Comparison of ENCODE assay signal across 13 cellular contexts in genomic region chr9:118643118-118643517, GRCh38.
DNase-seq lines count a peak whose midpoint lies in the region; ATAC-seq and TF ChIP-seq lines count a peak whose summit lies in the region.
"Had no signal": no experiment of that assay in that cellular context is flagged by ENCODE, and none has a peak within 500 bp of the region (broad histone marks: within the 10 kb centered on the region; RNA-seq: fewer than 3 reads in every experiment).

No MANE protein-coding gene starts in this region.

- TF ChIP-seq POLR2A in erythroblast (IDR thresholded peaks at IDR 0.05; ENCODE audit: low read length): no peak

- H3K27me3 Mint-ChIP-seq in activated T-helper 1 cell treated with anti-CD3 and anti-CD28 coated beads, Interleukin-12 subunit alpha, Interleukin-12 subunit beta, Interleukin-2, Interleukin-4 antibody, amounts not matched to agents 30 ng/mL and 10 ng/mL and 1 ng/mL, durations not matched to agents 14 hours and 24 hours and 36 hours (ENCODE audit: insufficient read depth): no peaks in the 10 kb centered on the region
- H3K27me3 Mint-ChIP-seq: activated naive CD8-positive, alpha-beta T cell treated with anti-CD3 and anti-CD28 coated beads, Interleukin-2, amount 50 U/mL, for 24 hours had no signal

- no peaks in the 10 kb centered on the region for H3K4me1 ChIP-seq in PC-3 (ENCODE audit: insufficient read depth, low read length)
- H3K4me1 ChIP-seq: parathyroid adenoma, suprapubic skin had no signal

- H3K27ac Mint-ChIP-seq in activated T-helper 1 cell treated with anti-CD3 and anti-CD28 coated beads, Interleukin-12 subunit alpha, Interleukin-12 subunit beta, Interleukin-2, Interleukin-4 antibody, amounts not matched to agents 30 ng/mL and 10 ng/mL and 1 ng/mL, durations not matched to agents 14 hours and 24 hours and 36 hours: no peak overlapping the region
- H3K27ac Mint-ChIP-seq: activated naive CD8-positive, alpha-beta T cell treated with anti-CD3 and anti-CD28 coated beads, Interleukin-2, amount 50 U/mL, for 24 hours had no signal

- POLR2A ChIA-PET in PC-3 (lab: Charles Lee; ENCODE audit: unreplicated experiment): no interaction called here

- H3F3A ChIP-seq in PC-3 (ENCODE audit: low read length, unreplicated experiment): no peaks in the 10 kb centered on the region

- intact Hi-C loops in PC-3 (cut with micrococcal nuclease): no loop called here
- intact Hi-C loops in activated T-helper 1 cell treated with anti-CD3 and anti-CD28 coated beads, Interleukin-12 subunit alpha, Interleukin-12 subunit beta, Interleukin-2, Interleukin-4 antibody, amounts not matched to agents 30 ng/mL and 10 ng/mL and 1 ng/mL, durations not matched to agents 14 hours and 24 hours and 36 hours (cut with micrococcal nuclease): no loop called here

- H3K4me3 ChIP-seq in PC-3 (ENCODE audit: low read length): no peak overlapping the region
- H3K4me3 ChIP-seq: suprapubic skin had no signal

- no peaks in the 10 kb centered on the region for H3K4me1 Mint-ChIP-seq in activated T-helper 1 cell treated with anti-CD3 and anti-CD28 coated beads, Interleukin-12 subunit alpha, Interleukin-12 subunit beta, Interleukin-2, Interleukin-4 antibody, amounts not matched to agents 30 ng/mL and 10 ng/mL and 1 ng/mL, durations not matched to agents 14 hours and 24 hours and 36 hours (ENCODE audit: low read depth)
- H3K4me1 Mint-ChIP-seq: activated naive CD8-positive, alpha-beta T cell treated with anti-CD3 and anti-CD28 coated beads, Interleukin-2, amount 50 U/mL, for 24 hours had no signal

- H3K9me2 ChIP-seq in PC-3 (replicated peaks; ENCODE audit: low read length): no peaks in the 10 kb centered on the region

- H3K9ac ChIP-seq in PC-3 (ENCODE audit: low read length): no peak overlapping the region
- H3K9ac ChIP-seq: parathyroid adenoma had no signal

- no peak overlapping the region for H3K27ac ChIP-seq in PC-3 (ENCODE audit: low read length)
- H3K27ac ChIP-seq: C4-2B, parathyroid adenoma, suprapubic skin had no signal

- peaks cover 34% of the 10 kb centered on the region for H3K9me3 Mint-ChIP-seq in activated T-helper 1 cell treated with anti-CD3 and anti-CD28 coated beads, Interleukin-12 subunit alpha, Interleukin-12 subunit beta, Interleukin-2, Interleukin-4 antibody, amounts not matched to agents 30 ng/mL and 10 ng/mL and 1 ng/mL, durations not matched to agents 14 hours and 24 hours and 36 hours

- no peaks in the 10 kb centered on the region for H4K20me1 ChIP-seq in PC-3 (ENCODE audit: low read length)

- CTCF ChIA-PET in PC-3 (lab: Charles Lee): no interaction called here

- H3K4me3 Mint-ChIP-seq in activated T-helper 1 cell treated with anti-CD3 and anti-CD28 coated beads, Interleukin-12 subunit alpha, Interleukin-12 subunit beta, Interleukin-2, Interleukin-4 antibody, amounts not matched to agents 30 ng/mL and 10 ng/mL and 1 ng/mL, durations not matched to agents 14 hours and 24 hours and 36 hours: no peak overlapping the region
- H3K4me3 Mint-ChIP-seq: activated naive CD8-positive, alpha-beta T cell treated with anti-CD3 and anti-CD28 coated beads, Interleukin-2, amount 50 U/mL, for 24 hours had no signal

- peak; percentile 86 for DNase-seq in ELR (ENCODE audit: low read depth)
- DNase-seq in PC-3: peak; percentile 1
- DNase-seq in epidermal melanocyte (ENCODE audit: insufficient read length, low spot score): peak; percentile 20
- DNase-seq in myocyte (ENCODE audit: low read depth): peak; percentile 98
- no peak for DNase-seq in ureter (ENCODE audit: low spot score)
- DNase-seq in erythroblast (lab: John Stamatoyannopoulos, UW): no peak
- no peak for DNase-seq in activated T-helper 1 cell treated with anti-CD3 and anti-CD28 coated beads, Interleukin-12 subunit alpha, Interleukin-12 subunit beta, Interleukin-2, Interleukin-4 antibody, amounts not matched to agents 30 ng/mL and 10 ng/mL and 1 ng/mL, durations not matched to agents 14 hours and 24 hours and 36 hours (ENCODE audit: low spot score)
- DNase-seq: activated naive CD8-positive, alpha-beta T cell treated with anti-CD3 and anti-CD28 coated beads, Interleukin-2, amount 50 U/mL, for 24 hours; NCI-H1092 had no signal

- no peaks in the 10 kb centered on the region for H3K79me2 ChIP-seq in PC-3 (ENCODE audit: low read length)
- H3K79me2 ChIP-seq: parathyroid adenoma had no signal

- no peaks in the 10 kb centered on the region for H3K9me3 ChIP-seq in PC-3 (ENCODE audit: low read length)

- no peaks in the 10 kb centered on the region for H3K36me3 ChIP-seq in PC-3 (ENCODE audit: low read depth, low read length)
- H3K36me3 ChIP-seq: suprapubic skin had no signal

- H2AFZ ChIP-seq in PC-3 (ENCODE audit: low read length): no peak overlapping the region
- H2AFZ ChIP-seq: parathyroid adenoma had no signal

- TF ChIP-seq CTCF in PC-3 (conservative IDR thresholded peaks at IDR 0.05; ENCODE audit: low read depth, low read length): no peak

- ATAC-seq in PC-3 (no peak), GM21423 (IDR thresholded peaks at IDR 0.05; ENCODE audit: unreplicated experiment) (no peak)
- ATAC-seq: activated naive CD8-positive, alpha-beta T cell treated with anti-CD3 and anti-CD28 coated beads, Interleukin-2, amount 50 U/mL, for 24 hours had no signal

- no peaks in the 10 kb centered on the region for H3K27me3 ChIP-seq in PC-3 (ENCODE audit: low read length)
- H3K27me3 ChIP-seq: suprapubic skin had no signal

- BruUV-seq in PC-3 (replicated peaks; lab: Mats Ljungman, UMichigan): no TSS peak

- no peak overlapping the region for H3K4me2 ChIP-seq in PC-3 (ENCODE audit: low read length)

- H3K36me3 Mint-ChIP-seq in activated T-helper 1 cell treated with anti-CD3 and anti-CD28 coated beads, Interleukin-12 subunit alpha, Interleukin-12 subunit beta, Interleukin-2, Interleukin-4 antibody, amounts not matched to agents 30 ng/mL and 10 ng/mL and 1 ng/mL, durations not matched to agents 14 hours and 24 hours and 36 hours (ENCODE audit: low read depth): no peaks in the 10 kb centered on the region

Comparison
In these comparisons a context has a peak if more than half of its experiments do, and no peak if none do; other contexts are left out.
1. DNase-seq: peak in ELR (single experiment), PC-3 (single experiment), epidermal melanocyte (single experiment) and myocyte (single experiment); none in ureter (single experiment), erythroblast (0 of 2) and activated T-helper 1 cell treated with anti-CD3 and anti-CD28 coated beads, Interleukin-12 subunit alpha, Interleukin-12 subunit beta, Interleukin-2, Interleukin-4 antibody, amounts not matched to agents 30 ng/mL and 10 ng/mL and 1 ng/mL, durations not matched to agents 14 hours and 24 hours and 36 hours (single experiment).